Comparison of ENCODE assay signal across 29 cellular contexts in the genomic region with DNA sequence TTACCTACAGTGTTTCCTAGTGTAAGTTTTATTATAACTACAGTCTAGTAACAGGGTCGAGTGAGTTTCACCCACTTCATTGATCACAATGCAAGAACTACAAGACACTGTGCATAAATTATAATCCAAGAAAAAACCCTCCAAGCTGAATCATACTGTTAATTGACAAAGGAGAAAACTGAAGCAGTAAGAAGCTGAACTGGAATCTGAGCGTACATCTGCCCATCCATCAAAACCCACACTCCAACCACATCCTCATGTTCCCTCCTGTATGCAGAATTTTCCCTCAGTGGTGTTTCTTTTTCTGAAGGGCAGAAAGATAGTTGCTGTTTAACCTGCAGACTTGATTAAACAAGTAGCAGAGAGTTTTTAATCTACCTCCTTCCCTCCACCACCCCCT. TPM values are rescaled to one million over a fixed set of nuclear protein-coding genes. Genes with fewer than 3 reads are reported as not detected.
DNase-seq lines count a peak whose midpoint lies in the region; ATAC-seq and TF ChIP-seq lines count a peak whose summit lies in the region.
"Had no signal": no experiment of that assay in that cellular context is flagged by ENCODE, and none has a peak within 500 bp of the region (broad histone marks: within the 10 kb centered on the region; RNA-seq: fewer than 3 reads in every experiment).

No MANE protein-coding gene starts in this region.

- CTCF ChIA-PET in WTC11 (lab: Charles Lee): no interaction called here

- no peak for TF ChIP-seq POLR2A in spleen (IDR thresholded peaks at IDR 0.05)

- H3K4me2 ChIP-seq in BLaER1 treated with 17β-estradiol and CSF1 and Interleukin-3, amounts not matched to agents 10 nM and 100 nM: peak overlapping the region in 10 of 11 experiments; percentile 6 to 66 (median 44); a peak in 14 of 22 replicates

- peak overlapping the region in 1 of 11 experiments; percentile 14; a peak in 1 of 22 replicates for H3K9ac ChIP-seq in BLaER1 treated with 17β-estradiol and CSF1 and Interleukin-3, amounts not matched to agents 10 nM and 100 nM

- no peak overlapping the region for H3K27ac ChIP-seq in BLaER1 treated with 17β-estradiol and CSF1 and Interleukin-3, amounts not matched to agents 10 nM and 100 nM
- H3K27ac ChIP-seq in neutrophil: peak overlapping the region; percentile 14
- H3K27ac ChIP-seq in spleen: no peak overlapping the region
- H3K27ac ChIP-seq: prostate gland, sigmoid colon, SJSA1, tibial nerve had no signal

- H3K9me3 Mint-ChIP-seq in HFFc6 (no peaks in the 10 kb centered on the region), WTC11 (no peaks in the 10 kb centered on the region)
- H3K9me3 Mint-ChIP-seq: activated T-cell treated with anti-CD3 and anti-CD28 coated beads, Interleukin-2, amount 50 U/mL, for 4 hours; brain; dendritic cell treated with granulocyte-macrophage colony-stimulating factor and Interleukin-4, amounts not matched to agents 40 ng/mL and 50 ng/mL, for 4 days had no signal

- H3K27ac Mint-ChIP-seq in HFFc6: peak overlapping the region; percentile 11; the same call in 1 of the 2 replicates
- H3K27ac Mint-ChIP-seq in WTC11: 0 out of 2 replicates have a peak overlapping the region, but pooled peaks have one; percentile 17
- H3K27ac Mint-ChIP-seq: activated CD8-positive, alpha-beta memory T cell treated with anti-CD3 and anti-CD28 coated beads, Interleukin-2, amount 10 ng/mL, durations not matched to agents 7 days and 5 days; dendritic cell treated with granulocyte-macrophage colony-stimulating factor and Interleukin-4, amounts not matched to agents 40 ng/mL and 50 ng/mL, for 4 days had no signal

- no peaks in the 10 kb centered on the region for H3K27me3 ChIP-seq in BLaER1 treated with 17β-estradiol and CSF1 and Interleukin-3, amounts not matched to agents 10 nM and 100 nM
- no peaks in the 10 kb centered on the region for H3K27me3 ChIP-seq in neutrophil
- H3K27me3 ChIP-seq in spleen (replicated peaks in 1 of 7): no peaks in the 10 kb centered on the region
- H3K27me3 ChIP-seq: sigmoid colon, SJSA1, tibial nerve had no signal

- peaks cover 0 to 33% (median 23%) of the 10 kb centered on the region in 10 experiments; a peak in 16 of 20 replicates for H3K4me1 ChIP-seq in BLaER1 treated with 17β-estradiol and CSF1 and Interleukin-3, amounts not matched to agents 10 nM and 100 nM
- H3K4me1 ChIP-seq in neutrophil (ENCODE audit: control insufficient read depth in 1 of 2, insufficient read depth in 1 of 2, low read depth in 1 of 2, low read length in 1 of 2) (no peaks in the 10 kb centered on the region), spleen (no peaks in the 10 kb centered on the region)
- H3K4me1 ChIP-seq: Caco-2, prostate gland, tibial nerve had no signal

- ATAC-seq in WTC11 (no peak), GM19351 (IDR thresholded peaks at IDR 0.05; ENCODE audit: unreplicated experiment) (no peak), GM18868 (IDR thresholded peaks at IDR 0.05; ENCODE audit: unreplicated experiment) (no peak)
- ATAC-seq: activated CD8-positive, alpha-beta memory T cell treated with anti-CD3 and anti-CD28 coated beads, Interleukin-2, amount 10 ng/mL, durations not matched to agents 7 days and 5 days; activated T-cell treated with anti-CD3 and anti-CD28 coated beads, Interleukin-2, amount 50 U/mL, for 4 hours; esophagus mucosa; left ventricle myocardium superior had no signal

- DNase-seq in HFFc6: no peak
- no peak for DNase-seq in WTC11 (ENCODE audit: low spot score)
- DNase-seq in spleen: no peak
- DNase-seq: activated CD8-positive, alpha-beta memory T cell treated with anti-CD3 and anti-CD28 coated beads, Interleukin-2, amount 10 ng/mL, durations not matched to agents 7 days and 5 days; activated gamma-delta T cell; activated T-cell treated with anti-CD3 and anti-CD28 coated beads, Interleukin-2, amount 50 U/mL, for 4 hours; Caco-2; glutamatergic neuron; islet precursor cell; left ventricle myocardium superior; NCI-H1436; NCI-H2081 treated with DMSO at 0.1 percent for 48 hours; NCI-H446; NCI-H774; sigmoid colon; stimulated activated CD4-positive, alpha-beta T cell treated with anti-CD3 and anti-CD28 coated beads, Interleukin-15, amount 100 ng/mL, for 24 hours; stimulated activated CD4-positive, alpha-beta T cell treated with anti-CD3 and anti-CD28 coated beads, Interleukin-4, amount 100 ng/mL, for 4 hours; T1000 had no signal

- H3K27me3 Mint-ChIP-seq in HFFc6 (ENCODE audit: insufficient read depth) (no peaks in the 10 kb centered on the region), WTC11 (ENCODE audit: low read depth) (no peaks in the 10 kb centered on the region)
- H3K27me3 Mint-ChIP-seq: brain; dendritic cell treated with granulocyte-macrophage colony-stimulating factor and Interleukin-4, amounts not matched to agents 40 ng/mL and 50 ng/mL, for 4 days had no signal

- no peak overlapping the region for H3K4me3 Mint-ChIP-seq in HFFc6
- no peak overlapping the region for H3K4me3 Mint-ChIP-seq in WTC11
- H3K4me3 Mint-ChIP-seq: activated CD8-positive, alpha-beta memory T cell treated with anti-CD3 and anti-CD28 coated beads, Interleukin-2, amount 10 ng/mL, durations not matched to agents 7 days and 5 days; activated T-cell treated with anti-CD3 and anti-CD28 coated beads, Interleukin-2, amount 50 U/mL, for 4 hours; brain; CD14-positive monocyte; dendritic cell treated with granulocyte-macrophage colony-stimulating factor and Interleukin-4, amounts not matched to agents 40 ng/mL and 50 ng/mL, for 4 days had no signal

- no peak overlapping the region for H3K4me3 ChIP-seq in BLaER1 treated with 17β-estradiol and CSF1 and Interleukin-3, amounts not matched to agents 10 nM and 100 nM
- H3K4me3 ChIP-seq in neutrophil (ENCODE audit: low read depth in 1 of 2, low read length in 1 of 2): no peak overlapping the region
- H3K4me3 ChIP-seq in spleen: no peak overlapping the region
- H3K4me3 ChIP-seq: prostate gland, sigmoid colon, SJSA1, tibial nerve had no signal

- H3K36me3 Mint-ChIP-seq in HFFc6 (ENCODE audit: low read depth) (0 out of 2 replicates have a peak, but pooled peaks cover 6% of the 10 kb centered on the region), WTC11 (no peaks in the 10 kb centered on the region)
- H3K36me3 Mint-ChIP-seq: activated CD8-positive, alpha-beta memory T cell treated with anti-CD3 and anti-CD28 coated beads, Interleukin-2, amount 10 ng/mL, durations not matched to agents 7 days and 5 days had no signal

- no peaks in the 10 kb centered on the region for H4K20me1 ChIP-seq in BLaER1 treated with 17β-estradiol and CSF1 and Interleukin-3, amounts not matched to agents 10 nM and 100 nM

- peaks cover 0 to 7% (median 4%) of the 10 kb centered on the region in 11 experiments; a peak in 9 of 22 replicates for H3K36me3 ChIP-seq in BLaER1 treated with 17β-estradiol and CSF1 and Interleukin-3, amounts not matched to agents 10 nM and 100 nM
- peaks cover 40% of the 10 kb centered on the region for H3K36me3 ChIP-seq in neutrophil
- no peaks in the 10 kb centered on the region for H3K36me3 ChIP-seq in spleen
- H3K36me3 ChIP-seq: prostate gland, sigmoid colon had no signal

- H3K9me3 ChIP-seq in BLaER1 treated with 17β-estradiol and CSF1 and Interleukin-3, amounts not matched to agents 10 nM and 100 nM (replicated peaks in 1 of 11): peaks cover 0 to 5% (median 0%) of the 10 kb centered on the region in 11 experiments; a peak in 4 of 22 replicates
- H3K9me3 ChIP-seq in neutrophil (no peaks in the 10 kb centered on the region), spleen (no peaks in the 10 kb centered on the region)
- H3K9me3 ChIP-seq: Caco-2, prostate gland, sigmoid colon, SJSA1, tibial nerve had no signal

- whole genome bisulfite sequencing in spleen, 5 donors: 46 to 55% (median 54%) methylated on average over 2 of the region's 2 CpGs

- H3K4me1 Mint-ChIP-seq in HFFc6 (ENCODE audit: low read depth) (peaks cover 18% of the 10 kb centered on the region), WTC11 (peaks cover 32% of the 10 kb centered on the region)
- H3K4me1 Mint-ChIP-seq: CD14-positive monocyte had no signal

- POLR2A ChIA-PET in WTC11 (lab: Charles Lee): no interaction called here

- no peak for TF ChIP-seq CTCF in HFFc6 (IDR thresholded peaks at IDR 0.05)
- TF ChIP-seq CTCF in WTC11 (IDR thresholded peaks at IDR 0.05): no peak
- no peak for TF ChIP-seq CTCF in neutrophil (IDR thresholded peaks at IDR 0.05)
- no peak for TF ChIP-seq CTCF in spleen (IDR thresholded peaks at IDR 0.05 in 8 of 11, conservative IDR thresholded peaks at IDR 0.05 in 3 of 11)

- intact Hi-C loops in spleen (cut with DNase I; ENCODE audit: low total_unique reads): no loop called here

TF ChIP-seq in WTC11, 78 proteins besides CTCF, POLR2A, EP300 and RAD21 (continues in another document):
- TF ChIP-seq FOXP4 (CRISPR knock-in tag; IDR thresholded peaks at IDR 0.05): no peak
- no peak for TF ChIP-seq USF1 (CRISPR knock-in tag; IDR thresholded peaks at IDR 0.05)
- no peak for TF ChIP-seq ATF1 (CRISPR knock-in tag; IDR thresholded peaks at IDR 0.05)
- TF ChIP-seq GABPB1 (CRISPR knock-in tag; IDR thresholded peaks at IDR 0.05): no peak

RNA-seq across cellular contexts. Expression of gene KIDINS220, which starts 49.5 kb away (rescaled TPM):
- 10 to 100 TPM; 34.5 to 42.2 (median 38.2) TPM for total RNA-seq in HFFc6 (2021; fragmentation: NEBNext Ultra II Directional; extraction: Animal tissue kit (Norgen Biotek cat#: 25700))
- total RNA-seq in WTC11 (2021) (23.9 to 25.1 TPM (median 24.4 TPM) in 3 replicates), spleen (10 to 100 TPM; 48.3 to 84.1 (median 66.0) TPM)
- 1 to 10 TPM; 6.0 to 7.4 (median 6.8) TPM for polyA plus RNA-seq in spleen
